In the genomic region with DNA sequence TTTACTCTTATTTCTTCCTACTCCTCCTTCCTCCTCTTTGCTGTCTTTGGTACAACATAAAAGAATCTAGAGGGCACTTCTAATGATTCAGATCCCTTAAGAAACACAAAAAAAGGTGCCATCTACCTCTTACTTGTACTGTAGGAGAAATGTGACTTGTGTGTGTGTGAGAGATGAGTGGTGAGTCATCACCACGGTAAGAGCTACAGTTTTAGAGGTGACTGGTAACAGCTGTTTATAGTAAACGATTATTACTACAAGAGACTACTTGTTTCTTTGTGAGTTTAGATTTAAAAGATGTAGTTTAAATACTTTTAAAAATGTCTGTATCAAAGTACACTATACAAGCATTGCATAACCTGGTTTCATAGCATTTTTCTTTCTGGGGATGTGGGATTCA, we compare ENCODE assay signal across 1 cellular context.
TF ChIP-seq lines count a peak whose summit lies in the region.

No MANE protein-coding gene starts in this region.

TF ChIP-seq in SK-N-SH, 30 proteins besides CTCF, POLR2A, EP300 and RAD21 (continued from another document):
- no peak for TF ChIP-seq PBX3 (IDR thresholded peaks at IDR 0.05)
- TF ChIP-seq NFIC (IDR thresholded peaks at IDR 0.05; ENCODE audit: borderline replicate concordance): no peak
- TF ChIP-seq, protein P1, sequence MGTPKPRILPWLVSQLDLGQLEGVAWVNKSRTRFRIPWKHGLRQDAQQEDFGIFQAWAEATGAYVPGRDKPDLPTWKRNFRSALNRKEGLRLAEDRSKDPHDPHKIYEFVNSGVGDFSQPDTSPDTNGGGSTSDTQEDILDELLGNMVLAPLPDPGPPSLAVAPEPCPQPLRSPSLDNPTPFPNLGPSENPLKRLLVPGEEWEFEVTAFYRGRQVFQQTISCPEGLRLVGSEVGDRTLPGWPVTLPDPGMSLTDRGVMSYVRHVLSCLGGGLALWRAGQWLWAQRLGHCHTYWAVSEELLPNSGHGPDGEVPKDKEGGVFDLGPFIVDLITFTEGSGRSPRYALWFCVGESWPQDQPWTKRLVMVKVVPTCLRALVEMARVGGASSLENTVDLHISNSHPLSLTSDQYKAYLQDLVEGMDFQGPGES (IDR thresholded peaks at IDR 0.05; ENCODE audit: low read depth, low read length): no peak
- TF ChIP-seq, protein P2, sequence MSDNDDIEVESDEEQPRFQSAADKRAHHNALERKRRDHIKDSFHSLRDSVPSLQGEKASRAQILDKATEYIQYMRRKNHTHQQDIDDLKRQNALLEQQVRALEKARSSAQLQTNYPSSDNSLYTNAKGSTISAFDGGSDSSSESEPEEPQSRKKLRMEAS (IDR thresholded peaks at IDR 0.05; ENCODE audit: low read depth): no peak
